ENCODE assay signal across 20 cellular contexts in the genomic region with DNA sequence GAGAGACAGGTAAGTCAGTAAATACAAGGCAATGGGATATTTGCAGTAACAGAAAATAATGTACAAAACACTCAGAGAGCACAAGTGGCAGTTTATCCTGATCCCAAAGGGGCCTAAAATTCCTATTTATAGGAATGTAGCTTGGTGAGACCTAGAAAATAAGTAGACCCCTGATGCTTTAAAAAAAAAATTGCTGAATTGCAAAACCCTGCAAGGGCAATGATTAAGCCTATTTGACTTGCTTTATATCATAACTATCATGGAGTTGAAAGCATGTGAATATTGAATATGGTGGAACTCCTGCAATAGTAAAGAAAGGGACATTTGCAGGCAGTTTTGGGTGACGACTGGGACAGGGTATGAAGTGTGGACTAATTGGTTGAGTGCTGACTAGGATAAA.
DNase-seq lines count a peak whose midpoint lies in the region; ATAC-seq and TF ChIP-seq lines count a peak whose summit lies in the region.
"Had no signal": no experiment of that assay in that cellular context is flagged by ENCODE, and none has a peak within 500 bp of the region (broad histone marks: within the 10 kb centered on the region; RNA-seq: fewer than 3 reads in every experiment).

No MANE protein-coding gene starts in this region.

- H3K27ac ChIP-seq in right atrium auricular region (peak overlapping the region; percentile 63 to 72), mammary epithelial cell (ENCODE audit: insufficient read depth, low read depth, low read length) (no peak overlapping the region), stomach smooth muscle (ENCODE audit: low read length) (peak overlapping the region; percentile 60)

- no peak overlapping the region for H3K4me3 Mint-ChIP-seq in nephron progenitor cell

- H3K4me1 Mint-ChIP-seq in nephron progenitor cell: peaks cover 22% of the 10 kb centered on the region

- DNase-seq in right atrium auricular region (ENCODE audit: low spot score): no peak
- DNase-seq in Right ventricle myocardium superior: no peak
- no peak for DNase-seq in mammary epithelial cell
- no peak for DNase-seq in nephron progenitor cell
- DNase-seq in dermis blood vessel endothelial cell: no peak
- DNase-seq in mucosa of gallbladder (ENCODE audit: low spot score): no peak
- no peak for DNase-seq in SKM-1 (lab: John Stamatoyannopoulos, UW; ENCODE audit: unreplicated experiment)
- DNase-seq: BE2C, EL, GF-D8, GOT3, HCEC 1CT, Kasumi-1, MG63, NCI-H1417, NCI-H1694 treated with DMSO at 0.1 percent for 48 hours, NCI-H446, NCI-H526, OCI-M1 had no signal

- CTCF ChIA-PET in mammary epithelial cell (lab: Charles Lee; ENCODE audit: low non-redundant PET): no interaction called here

- H2AFZ ChIP-seq in mammary epithelial cell (ENCODE audit: low read depth, low read length): no peak overlapping the region

- BruUV-seq in mammary epithelial cell (replicated peaks; lab: Mats Ljungman, UMichigan): TSS peak; percentile 98

- H3K27me3 Mint-ChIP-seq in nephron progenitor cell (ENCODE audit: low read depth, poor library complexity): peaks cover 5% of the 10 kb centered on the region

- H3K4me1 ChIP-seq in right atrium auricular region (no peaks in the 10 kb centered on the region), mammary epithelial cell (ENCODE audit: insufficient read depth, low read length) (peaks cover 8% of the 10 kb centered on the region), stomach smooth muscle (ENCODE audit: control insufficient read depth, insufficient read depth, low read length) (peaks cover 17% of the 10 kb centered on the region)
- H3K4me1 ChIP-seq: BE2C had no signal

- TF ChIP-seq CTCF in right atrium auricular region (IDR thresholded peaks at IDR 0.05): no peak
- TF ChIP-seq CTCF in mammary epithelial cell (conservative IDR thresholded peaks at IDR 0.05 in 1 of 2, IDR thresholded peaks at IDR 0.05 in 1 of 2; ENCODE audit: extremely low read depth in 1 of 2, insufficient read depth in 1 of 2, low read depth in 1 of 2, low read length in 2 of 2): no peak
- no peak for TF ChIP-seq CTCF in nephron progenitor cell (IDR thresholded peaks at IDR 0.05)

- WGBS in mammary epithelial cell (ENCODE audit: low coverage, missing lambda C conversion rate): 58% methylated on average over 1 of the region's 1 CpG

- H3K27me3 ChIP-seq in right atrium auricular region: no peaks in the 10 kb centered on the region
- no peaks in the 10 kb centered on the region for H3K27me3 ChIP-seq in mammary epithelial cell (ENCODE audit: insufficient read depth, low read length)
- H3K27me3 ChIP-seq in stomach smooth muscle (ENCODE audit: control insufficient read depth in 1 of 2, insufficient read depth in 2 of 2, low read length in 2 of 2): no peaks in the 10 kb centered on the region
- H3K27me3 ChIP-seq: BE2C, MG63 had no signal

- no peaks in the 10 kb centered on the region for H4K20me1 ChIP-seq in mammary epithelial cell (ENCODE audit: insufficient read depth, low read length)

- H3K79me2 ChIP-seq in mammary epithelial cell (ENCODE audit: insufficient read depth, low read length): no peaks in the 10 kb centered on the region

- ATAC-seq in Right ventricle myocardium superior (ENCODE audit: poor library complexity): no peak

- H3K9me3 Mint-ChIP-seq in nephron progenitor cell: peaks cover 43% of the 10 kb centered on the region

- no peak overlapping the region for H3K4me2 ChIP-seq in mammary epithelial cell (ENCODE audit: insufficient read depth, low read depth, low read length)

- H3K27ac Mint-ChIP-seq in nephron progenitor cell: peak overlapping the region; percentile 15

- H3K9ac ChIP-seq in mammary epithelial cell (ENCODE audit: insufficient read depth, low read length) (no peak overlapping the region), stomach smooth muscle (ENCODE audit: low read length in 2 of 2) (no peak overlapping the region)

- in situ Hi-C loops in mammary epithelial cell (cut with MboI; ENCODE audit: low sequenced_read_pairs in 2 of 2): no loop called here

- H3K36me3 Mint-ChIP-seq in nephron progenitor cell (ENCODE audit: low read depth): peaks cover 5% of the 10 kb centered on the region

- H3K4me3 ChIP-seq in right atrium auricular region (no peak overlapping the region), mammary epithelial cell (replicated peaks in 1 of 3; ENCODE audit: insufficient read depth in 1 of 3, low read depth in 2 of 3, low read length in 3 of 3) (no peak overlapping the region), stomach smooth muscle (ENCODE audit: low read length in 2 of 2) (no peak overlapping the region)
- H3K4me3 ChIP-seq: MG63 had no signal

- dilution Hi-C loops in mammary epithelial cell (cut with HindIII; ENCODE audit: low sequenced_read_pairs): no loop called here

- H3K36me3 ChIP-seq in right atrium auricular region: no peaks in the 10 kb centered on the region
- H3K36me3 ChIP-seq in mammary epithelial cell (ENCODE audit: insufficient read depth, low read length): no peaks in the 10 kb centered on the region
- no peaks in the 10 kb centered on the region for H3K36me3 ChIP-seq in stomach smooth muscle (ENCODE audit: control insufficient read depth in 2 of 2, insufficient read depth in 2 of 2, low read length in 2 of 2)
- H3K36me3 ChIP-seq: BE2C, MG63 had no signal

- intact Hi-C loops in Right ventricle myocardium superior (cut with DNase I): no loop called here
- intact Hi-C loops in mammary epithelial cell (cut with micrococcal nuclease): no loop called here

- no peaks in the 10 kb centered on the region for H3K9me3 ChIP-seq in right atrium auricular region
- no peaks in the 10 kb centered on the region for H3K9me3 ChIP-seq in mammary epithelial cell (replicated peaks; ENCODE audit: insufficient read depth, low read length)
- no peaks in the 10 kb centered on the region for H3K9me3 ChIP-seq in stomach smooth muscle (ENCODE audit: control insufficient read depth in 2 of 2, low read length in 2 of 2)
